In the genomic region with DNA sequence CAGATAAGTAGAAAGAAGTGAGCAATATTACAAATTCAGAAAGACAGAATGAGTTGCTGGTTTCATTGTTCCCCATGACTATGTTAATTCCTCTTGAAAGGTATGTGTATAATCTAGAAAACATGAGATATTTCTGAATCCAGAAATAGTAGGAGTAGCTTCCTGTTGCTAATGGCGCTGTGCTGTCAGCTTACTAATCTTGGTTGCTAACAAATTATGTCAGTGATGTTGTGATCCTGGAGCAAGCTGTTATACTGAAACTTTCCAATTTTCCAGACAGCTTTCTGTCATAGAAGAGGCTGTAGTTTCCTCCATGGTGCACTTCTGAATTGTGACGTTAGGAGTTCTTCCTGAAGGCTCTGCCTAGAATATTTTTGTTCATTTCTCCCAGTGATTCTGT, we compare ENCODE assay signal across 18 cellular contexts.
A peak's percentile ranks its signal among the peaks of the same experiment; 100 is the strongest.
DNase-seq lines count a peak whose midpoint lies in the region; FAIRE-seq and TF ChIP-seq lines count a peak whose summit lies in the region.
"Had no signal": no experiment of that assay in that cellular context is flagged by ENCODE, and none has a peak within 500 bp of the region (broad histone marks: within the 10 kb centered on the region; RNA-seq: fewer than 3 reads in every experiment).

No MANE protein-coding gene starts in this region.

- H3K27me3 Mint-ChIP-seq in mesothelial cell of epicardium (ENCODE audit: low read depth) (no peaks in the 10 kb centered on the region), immature natural killer cell (ENCODE audit: low read depth in 3 of 3) (peaks cover 0 to 2% (median 2%) of the 10 kb centered on the region in 3 donors)
- H3K27me3 Mint-ChIP-seq: B cell; CD4-positive, alpha-beta T cell; IgD-negative memory B cell had no signal

- H3K9me3 Mint-ChIP-seq in mesothelial cell of epicardium (peaks cover 36% of the 10 kb centered on the region), immature natural killer cell (peaks cover 4 to 37% (median 9%) of the 10 kb centered on the region in 6 donors)
- H3K9me3 Mint-ChIP-seq: CD4-positive, alpha-beta T cell had no signal

- H3K27ac ChIP-seq in adrenal gland = no peak overlapping the region

- H3K27ac Mint-ChIP-seq in mesothelial cell of epicardium (peak overlapping the region; percentile 35), immature natural killer cell (no peak overlapping the region)
- H3K27ac Mint-ChIP-seq: B cell; CD4-positive, alpha-beta T cell; IgD-negative memory B cell had no signal

- in situ Hi-C loops in HAP-1 (cut with MboI; ENCODE audit: low sequenced_read_pairs) = no loop called here

- DNase-seq in AG10803 (ENCODE audit: low read depth) (peak; percentile 4), H54 (ENCODE audit: insufficient read length, low spot score) (no peak), cerebellar cortex (ENCODE audit: low spot score) (peak; percentile 49), mesothelial cell of epicardium (ENCODE audit: low spot score in 2 of 2, unreplicated experiment in 2 of 2) (no peak), immature natural killer cell (no peak), adrenal gland (no peak), NCI-H128 (lab: John Stamatoyannopoulos, UW; ENCODE audit: unreplicated experiment) (no peak), HAP-1 (ENCODE audit: low spot score in 2 of 2) (no peak)
- DNase-seq: 8988T; Calu3; CD4-positive, alpha-beta T cell; DMS 273 treated with DMSO at 0.1 percent for 48 hours; DMS79; H7 had no signal

- no peaks in the 10 kb centered on the region for H3K36me3 ChIP-seq in adrenal gland (replicated peaks in 1 of 2)
- no peaks in the 10 kb centered on the region for H3K36me3 ChIP-seq in HAP-1 (replicated peaks)

- H3K9me3 ChIP-seq in adrenal gland (replicated peaks in 1 of 3) (no peaks in the 10 kb centered on the region), HAP-1 (no peaks in the 10 kb centered on the region)

- no peak; the same call in 1 of the 2 replicates for TF ChIP-seq CTCF in AG10803 (conservative IDR thresholded peaks at IDR 0.05; ENCODE audit: low read length)
- TF ChIP-seq CTCF in mesothelial cell of epicardium (IDR thresholded peaks at IDR 0.05; ENCODE audit: unreplicated experiment) = no peak
- TF ChIP-seq CTCF in adrenal gland (IDR thresholded peaks at IDR 0.05) = no peak

- intact Hi-C loops in adrenal gland (cut with DNase I) = no loop called here

- peaks cover 6% of the 10 kb centered on the region for H3K4me1 Mint-ChIP-seq in mesothelial cell of epicardium
- no peaks in the 10 kb centered on the region for H3K4me1 Mint-ChIP-seq in immature natural killer cell
- H3K4me1 Mint-ChIP-seq: B cell had no signal

- H3K4me3 ChIP-seq in AG10803 (ENCODE audit: low read length) = no peak overlapping the region
- no peak overlapping the region for H3K4me3 ChIP-seq in adrenal gland
- H3K4me3 ChIP-seq in HAP-1 = no peak overlapping the region

- TF ChIP-seq POLR2A in H54 (IDR thresholded peaks at IDR 0.05; ENCODE audit: low read depth, low read length) (no peak), adrenal gland (IDR thresholded peaks at IDR 0.05) (no peak)

- H3K27me3 ChIP-seq in adrenal gland = no peaks in the 10 kb centered on the region
- no peaks in the 10 kb centered on the region for H3K27me3 ChIP-seq in HAP-1 (ENCODE audit: low read depth)

- WGBS in adrenal gland, 4 donors = 48 to 66% (median 63%) methylated on average over 2 of the region's 2 CpGs

- H3K4me1 ChIP-seq in adrenal gland (replicated peaks in 1 of 2) (no peaks in the 10 kb centered on the region), HAP-1 (no peaks in the 10 kb centered on the region)

- H3K36me3 Mint-ChIP-seq in mesothelial cell of epicardium (peaks cover 36% of the 10 kb centered on the region), immature natural killer cell (no peaks in the 10 kb centered on the region)

- FAIRE-seq in H54 (lab: Jason Lieb, UNC) = peak; percentile 62
- FAIRE-seq: GM12891, GM19239 had no signal

- no peak overlapping the region for H3K4me3 Mint-ChIP-seq in mesothelial cell of epicardium
- H3K4me3 Mint-ChIP-seq in immature natural killer cell = no peak overlapping the region
- H3K4me3 Mint-ChIP-seq: B cell; CD4-positive, alpha-beta T cell; IgD-negative memory B cell had no signal

Comparison
In these comparisons a context has a peak if more than half of its experiments do, and no peak if none do; other contexts are left out.
1. DNase-seq: peak in AG10803 (single experiment) and cerebellar cortex (single experiment); none in H54 (single experiment), mesothelial cell of epicardium (0 of 2), immature natural killer cell (0 of 3), adrenal gland (0 of 7), NCI-H128 (single experiment) and HAP-1 (0 of 2).